1 cellular context compared by ENCODE assay signal in the genomic region with DNA sequence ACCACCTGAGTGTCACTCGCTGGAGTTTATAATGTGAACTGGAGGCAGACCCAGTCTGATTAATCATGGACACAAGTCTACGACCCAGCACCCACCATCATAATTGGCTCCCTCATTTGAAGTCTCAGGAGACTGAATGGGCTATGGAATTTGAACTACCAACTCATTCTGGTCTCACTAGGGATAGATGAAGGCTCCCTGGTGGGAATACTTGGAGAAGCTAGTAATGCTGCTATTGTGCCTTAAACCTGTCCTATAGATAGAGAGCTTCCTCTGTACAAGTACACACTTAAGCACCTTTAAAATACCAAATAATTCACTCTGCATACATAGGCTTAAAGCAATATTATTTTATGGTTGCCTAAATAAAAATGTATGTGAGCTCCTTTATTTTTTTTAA.
TF ChIP-seq lines count a peak whose summit lies in the region.

No MANE protein-coding gene starts in this region.

TF ChIP-seq in WTC11, 78 proteins besides CTCF, POLR2A, EP300 and RAD21 (continued from another document):
- TF ChIP-seq, protein P1, sequence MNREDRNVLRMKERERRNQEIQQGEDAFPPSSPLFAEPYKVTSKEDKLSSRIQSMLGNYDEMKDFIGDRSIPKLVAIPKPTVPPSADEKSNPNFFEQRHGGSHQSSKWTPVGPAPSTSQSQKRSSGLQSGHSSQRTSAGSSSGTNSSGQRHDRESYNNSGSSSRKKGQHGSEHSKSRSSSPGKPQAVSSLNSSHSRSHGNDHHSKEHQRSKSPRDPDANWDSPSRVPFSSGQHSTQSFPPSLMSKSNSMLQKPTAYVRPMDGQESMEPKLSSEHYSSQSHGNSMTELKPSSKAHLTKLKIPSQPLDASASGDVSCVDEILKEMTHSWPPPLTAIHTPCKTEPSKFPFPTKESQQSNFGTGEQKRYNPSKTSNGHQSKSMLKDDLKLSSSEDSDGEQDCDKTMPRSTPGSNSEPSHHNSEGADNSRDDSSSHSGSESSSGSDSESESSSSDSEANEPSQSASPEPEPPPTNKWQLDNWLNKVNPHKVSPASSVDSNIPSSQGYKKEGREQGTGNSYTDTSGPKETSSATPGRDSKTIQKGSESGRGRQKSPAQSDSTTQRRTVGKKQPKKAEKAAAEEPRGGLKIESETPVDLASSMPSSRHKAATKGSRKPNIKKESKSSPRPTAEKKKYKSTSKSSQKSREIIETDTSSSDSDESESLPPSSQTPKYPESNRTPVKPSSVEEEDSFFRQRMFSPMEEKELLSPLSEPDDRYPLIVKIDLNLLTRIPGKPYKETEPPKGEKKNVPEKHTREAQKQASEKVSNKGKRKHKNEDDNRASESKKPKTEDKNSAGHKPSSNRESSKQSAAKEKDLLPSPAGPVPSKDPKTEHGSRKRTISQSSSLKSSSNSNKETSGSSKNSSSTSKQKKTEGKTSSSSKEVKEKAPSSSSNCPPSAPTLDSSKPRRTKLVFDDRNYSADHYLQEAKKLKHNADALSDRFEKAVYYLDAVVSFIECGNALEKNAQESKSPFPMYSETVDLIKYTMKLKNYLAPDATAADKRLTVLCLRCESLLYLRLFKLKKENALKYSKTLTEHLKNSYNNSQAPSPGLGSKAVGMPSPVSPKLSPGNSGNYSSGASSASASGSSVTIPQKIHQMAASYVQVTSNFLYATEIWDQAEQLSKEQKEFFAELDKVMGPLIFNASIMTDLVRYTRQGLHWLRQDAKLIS (CRISPR knock-in tag; IDR thresholded peaks at IDR 0.05; ENCODE audit: borderline replicate concordance) = no peak
- TF ChIP-seq, protein P2, sequence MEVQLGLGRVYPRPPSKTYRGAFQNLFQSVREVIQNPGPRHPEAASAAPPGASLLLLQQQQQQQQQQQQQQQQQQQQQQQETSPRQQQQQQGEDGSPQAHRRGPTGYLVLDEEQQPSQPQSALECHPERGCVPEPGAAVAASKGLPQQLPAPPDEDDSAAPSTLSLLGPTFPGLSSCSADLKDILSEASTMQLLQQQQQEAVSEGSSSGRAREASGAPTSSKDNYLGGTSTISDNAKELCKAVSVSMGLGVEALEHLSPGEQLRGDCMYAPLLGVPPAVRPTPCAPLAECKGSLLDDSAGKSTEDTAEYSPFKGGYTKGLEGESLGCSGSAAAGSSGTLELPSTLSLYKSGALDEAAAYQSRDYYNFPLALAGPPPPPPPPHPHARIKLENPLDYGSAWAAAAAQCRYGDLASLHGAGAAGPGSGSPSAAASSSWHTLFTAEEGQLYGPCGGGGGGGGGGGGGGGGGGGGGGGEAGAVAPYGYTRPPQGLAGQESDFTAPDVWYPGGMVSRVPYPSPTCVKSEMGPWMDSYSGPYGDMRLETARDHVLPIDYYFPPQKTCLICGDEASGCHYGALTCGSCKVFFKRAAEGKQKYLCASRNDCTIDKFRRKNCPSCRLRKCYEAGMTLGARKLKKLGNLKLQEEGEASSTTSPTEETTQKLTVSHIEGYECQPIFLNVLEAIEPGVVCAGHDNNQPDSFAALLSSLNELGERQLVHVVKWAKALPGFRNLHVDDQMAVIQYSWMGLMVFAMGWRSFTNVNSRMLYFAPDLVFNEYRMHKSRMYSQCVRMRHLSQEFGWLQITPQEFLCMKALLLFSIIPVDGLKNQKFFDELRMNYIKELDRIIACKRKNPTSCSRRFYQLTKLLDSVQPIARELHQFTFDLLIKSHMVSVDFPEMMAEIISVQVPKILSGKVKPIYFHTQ (CRISPR knock-in tag; IDR thresholded peaks at IDR 0.05) = no peak
- TF ChIP-seq, protein P3, sequence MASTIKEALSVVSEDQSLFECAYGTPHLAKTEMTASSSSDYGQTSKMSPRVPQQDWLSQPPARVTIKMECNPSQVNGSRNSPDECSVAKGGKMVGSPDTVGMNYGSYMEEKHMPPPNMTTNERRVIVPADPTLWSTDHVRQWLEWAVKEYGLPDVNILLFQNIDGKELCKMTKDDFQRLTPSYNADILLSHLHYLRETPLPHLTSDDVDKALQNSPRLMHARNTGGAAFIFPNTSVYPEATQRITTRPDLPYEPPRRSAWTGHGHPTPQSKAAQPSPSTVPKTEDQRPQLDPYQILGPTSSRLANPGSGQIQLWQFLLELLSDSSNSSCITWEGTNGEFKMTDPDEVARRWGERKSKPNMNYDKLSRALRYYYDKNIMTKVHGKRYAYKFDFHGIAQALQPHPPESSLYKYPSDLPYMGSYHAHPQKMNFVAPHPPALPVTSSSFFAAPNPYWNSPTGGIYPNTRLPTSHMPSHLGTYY (CRISPR knock-in tag; IDR thresholded peaks at IDR 0.05) = no peak
